Comparison of ENCODE assay signal across 26 cellular contexts in genomic region chr2:169542433-169542832, GRCh38.
"Had no signal": no experiment of that assay in that cellular context is flagged by ENCODE, and none has a peak within 500 bp of the region (broad histone marks: within the 10 kb centered on the region; RNA-seq: fewer than 3 reads in every experiment).

No MANE protein-coding gene starts in this region.

- DNase-seq: dermis blood vessel endothelial cell; dorsolateral prefrontal cortex; effector CD4-positive, alpha-beta T cell; effector memory CD4-positive, alpha-beta T cell; esophagus squamous epithelium; foreskin fibroblast; foreskin melanocyte; gastrocnemius medialis; glutamatergic neuron; head of caudate nucleus; heart right ventricle; hippocampal formation; left cardiac atrium; left lung; left ventricle myocardium superior; lower lobe of right lung; mesenchymal stem cell; mucosa of descending colon; naive B cell had no signal

- H3K9me3 ChIP-seq: esophagus squamous epithelium, gastrocnemius medialis, heart right ventricle, left lung, lower lobe of right lung, mucosa of descending colon had no signal

- FAIRE-seq: colon, islet of Langerhans, keratinocyte had no signal

- H3K4me1 ChIP-seq: esophagus squamous epithelium, gastrocnemius medialis, left lung, lower lobe of right lung had no signal

- H3K4me3 Mint-ChIP-seq: mesothelial cell of epicardium, naive B cell had no signal

- H3K9me3 Mint-ChIP-seq: mesothelial cell of epicardium, naive B cell had no signal

- H3K4me3 ChIP-seq: coronary artery, dorsolateral prefrontal cortex, esophagus squamous epithelium, gastrocnemius medialis, heart right ventricle, left lung, lower lobe of right lung, mucosa of descending colon had no signal

- H3K27me3 ChIP-seq: dorsolateral prefrontal cortex, esophagus squamous epithelium, gastrocnemius medialis, heart right ventricle, left lung had no signal

- ATAC-seq: esophagus mucosa, gastrocnemius medialis, heart right ventricle, left cardiac atrium, left lung, left ventricle myocardium superior, lower lobe of right lung, mucosa of descending colon had no signal

- H3K4me1 Mint-ChIP-seq: mesothelial cell of epicardium, naive B cell had no signal

- H3K27ac ChIP-seq: coronary artery, dorsolateral prefrontal cortex, epithelial cell of prostate, esophagus squamous epithelium, gastrocnemius medialis, heart right ventricle, left lung, lower lobe of right lung had no signal

- H3K27me3 Mint-ChIP-seq: naive B cell had no signal

- H3K27ac Mint-ChIP-seq: mesothelial cell of epicardium had no signal
